36 cellular contexts compared by ENCODE assay signal in genomic region chr22:19125011-19125410, GRCh38. TPM values are rescaled to one million over a fixed set of nuclear protein-coding genes. Genes with fewer than 3 reads are reported as not detected.
"Had no signal": no experiment of that assay in that cellular context is flagged by ENCODE, and none has a peak within 500 bp of the region (broad histone marks: within the 10 kb centered on the region; RNA-seq: fewer than 3 reads in every experiment).

No MANE protein-coding gene starts in this region.

- DNase-seq: activated B cell treated with CpG ODN at 0.5 μM for 24 hours; activated CD4-positive, alpha-beta T cell treated with anti-CD3 and anti-CD28 coated beads for 48 hours; activated CD4-positive, alpha-beta T cell treated with anti-CD3 and anti-CD28 coated beads, Interleukin-2, amount 50 U/mL, for 1 hour; activated CD4-positive, alpha-beta T cell treated with anti-CD3 and anti-CD28 coated beads, Interleukin-2, amount 50 U/mL, for 48 hours; activated CD8-positive, alpha-beta memory T cell treated with anti-CD3 and anti-CD28 coated beads for 24 hours; activated CD8-positive, alpha-beta T cell treated with anti-CD3 and anti-CD28 coated beads for 36 hours; activated effector memory CD4-positive, alpha-beta T cell treated with Interleukin-2 at 50 U/mL for 16 hours; activated gamma-delta T cell treated with Interleukin-2 at 50 U/mL for 16 hours; activated naive CD4-positive, alpha-beta T cell treated with anti-CD3 and anti-CD28 coated beads, Interleukin-2, amount 50 U/mL, for 16 hours; activated naive CD4-positive, alpha-beta T cell treated with Interleukin-2 at 50 U/mL for 16 hours; activated T-cell treated with anti-CD3 and anti-CD28 coated beads, Interleukin-2, amount 50 U/mL, for 4 hours; amniotic stem cell; brain microvascular endothelial cell; dorsolateral prefrontal cortex; effector memory CD4-positive, alpha-beta T cell; erythroblast; foreskin keratinocyte; gastrocnemius medialis; glutamatergic neuron; T-helper 1 cell; T-helper 17 cell; T1000; WERI-Rb-1 had no signal

- H3K36me3 Mint-ChIP-seq: activated naive CD8-positive, alpha-beta T cell had no signal

- H3K9me3 ChIP-seq: esophagus muscularis mucosa, gastrocnemius medialis had no signal

- H3K9me3 Mint-ChIP-seq: activated B cell treated with CpG ODN at 0.5 μM for 24 hours; activated CD8-positive, alpha-beta T cell treated with anti-CD3 and anti-CD28 coated beads for 36 hours; activated T-cell treated with anti-CD3 and anti-CD28 coated beads, Interleukin-2, amount 50 U/mL, for 4 hours; activated T-helper 17 cell treated with anti-CD3 and anti-CD28 coated beads, Interleukin-2, amount 50 U/mL, for 72 hours; central memory CD8-positive, alpha-beta T cell; dendritic cell treated with granulocyte-macrophage colony-stimulating factor and Interleukin-4, amounts not matched to agents 40 ng/mL and 50 ng/mL, for 4 days; T-helper 2 cell treated with Interferon-gamma antibody and Interleukin-4, amounts not matched to agents 5 μg/mL and 100 μg/mL, for 36 hours had no signal

- H3K36me3 ChIP-seq: brain microvascular endothelial cell, esophagus muscularis mucosa, gastrocnemius medialis had no signal

- H3K27me3 ChIP-seq: brain microvascular endothelial cell, dorsolateral prefrontal cortex, esophagus muscularis mucosa, foreskin keratinocyte, gastrocnemius medialis had no signal

- H3K27me3 Mint-ChIP-seq: activated B cell treated with CpG ODN at 0.5 μM for 24 hours; activated CD8-positive, alpha-beta T cell treated with anti-CD3 and anti-CD28 coated beads for 36 hours; activated naive CD8-positive, alpha-beta T cell; activated T-helper 17 cell treated with anti-CD3 and anti-CD28 coated beads, Interleukin-2, amount 50 U/mL, for 72 hours; central memory CD8-positive, alpha-beta T cell; T-helper 17 cell had no signal

- H3K27ac ChIP-seq: brain microvascular endothelial cell, coronary artery, dorsolateral prefrontal cortex, esophagus muscularis mucosa, foreskin keratinocyte, gastrocnemius medialis, WERI-Rb-1 had no signal

- H3K4me3 Mint-ChIP-seq: activated B cell treated with CpG ODN at 0.5 μM for 24 hours; activated CD8-positive, alpha-beta T cell treated with anti-CD3 and anti-CD28 coated beads for 36 hours; activated naive CD8-positive, alpha-beta T cell; activated T-cell treated with anti-CD3 and anti-CD28 coated beads, Interleukin-2, amount 50 U/mL, for 4 hours; activated T-helper 17 cell treated with anti-CD3 and anti-CD28 coated beads, Interleukin-2, amount 50 U/mL, for 72 hours; central memory CD8-positive, alpha-beta T cell; dendritic cell treated with granulocyte-macrophage colony-stimulating factor and Interleukin-4, amounts not matched to agents 40 ng/mL and 50 ng/mL, for 4 days; T-helper 17 cell; T-helper 2 cell treated with Interferon-gamma antibody and Interleukin-4, amounts not matched to agents 5 μg/mL and 100 μg/mL, for 36 hours had no signal

- H3K4me3 ChIP-seq: coronary artery, dorsolateral prefrontal cortex, esophagus muscularis mucosa, gastrocnemius medialis had no signal

- H3K27ac Mint-ChIP-seq: activated B cell treated with CpG ODN at 0.5 μM for 24 hours; activated CD8-positive, alpha-beta T cell treated with anti-CD3 and anti-CD28 coated beads for 36 hours; activated naive CD8-positive, alpha-beta T cell; activated T-helper 17 cell treated with anti-CD3 and anti-CD28 coated beads, Interleukin-2, amount 50 U/mL, for 72 hours; dendritic cell treated with granulocyte-macrophage colony-stimulating factor and Interleukin-4, amounts not matched to agents 40 ng/mL and 50 ng/mL, for 4 days; T-helper 17 cell; T-helper 2 cell treated with Interferon-gamma antibody and Interleukin-4, amounts not matched to agents 5 μg/mL and 100 μg/mL, for 36 hours had no signal

- FAIRE-seq: astrocyte, bronchial epithelial cell had no signal

- ATAC-seq: activated CD4-positive, CD25-positive, alpha-beta regulatory T cell treated with anti-CD3 and anti-CD28 coated beads, Interleukin-2, amount 50 U/mL, for 24 hours; activated CD8-positive, alpha-beta T cell treated with anti-CD3 and anti-CD28 coated beads for 36 hours; activated T-cell treated with anti-CD3 and anti-CD28 coated beads, Interleukin-2, amount 50 U/mL, for 4 hours; activated T-helper 17 cell treated with anti-CD3 and anti-CD28 coated beads, Interleukin-2, amount 50 U/mL, for 72 hours; foreskin keratinocyte; gastrocnemius medialis; T-helper 17 cell had no signal

RNA-seq across cellular contexts. Expression of gene TSSK2, which starts 6.1 kb away (rescaled TPM):
- total RNA-seq: activated CD8-positive, alpha-beta T cell treated with anti-CD3 and anti-CD28 coated beads for 36 hours; activated T-cell treated with anti-CD3 and anti-CD28 coated beads, Interleukin-2, amount 50 U/mL, for 4 hours; activated T-helper 17 cell treated with anti-CD3 and anti-CD28 coated beads, Interleukin-2, amount 50 U/mL, for 72 hours; astrocyte; bronchial epithelial cell; cardiac septum; cerebellum; esophagus muscularis mucosa; foreskin keratinocyte had no signal
- polyA plus RNA-seq: foreskin keratinocyte had no signal

RNA-seq across cellular contexts. Expression of gene GSC2, which starts 25.1 kb away (rescaled TPM):
- total RNA-seq: activated B cell treated with CpG ODN at 0.5 μM for 24 hours; activated CD8-positive, alpha-beta T cell treated with anti-CD3 and anti-CD28 coated beads for 36 hours; activated T-cell treated with anti-CD3 and anti-CD28 coated beads, Interleukin-2, amount 50 U/mL, for 4 hours; activated T-helper 17 cell treated with anti-CD3 and anti-CD28 coated beads, Interleukin-2, amount 50 U/mL, for 72 hours; astrocyte; bronchial epithelial cell; cardiac septum; cerebellum; esophagus muscularis mucosa; foreskin keratinocyte; gastrocnemius medialis; T-helper 17 cell had no signal
- polyA plus RNA-seq: adipose tissue, foreskin keratinocyte had no signal
